11 cellular contexts compared by ENCODE assay signal in the genomic region with DNA sequence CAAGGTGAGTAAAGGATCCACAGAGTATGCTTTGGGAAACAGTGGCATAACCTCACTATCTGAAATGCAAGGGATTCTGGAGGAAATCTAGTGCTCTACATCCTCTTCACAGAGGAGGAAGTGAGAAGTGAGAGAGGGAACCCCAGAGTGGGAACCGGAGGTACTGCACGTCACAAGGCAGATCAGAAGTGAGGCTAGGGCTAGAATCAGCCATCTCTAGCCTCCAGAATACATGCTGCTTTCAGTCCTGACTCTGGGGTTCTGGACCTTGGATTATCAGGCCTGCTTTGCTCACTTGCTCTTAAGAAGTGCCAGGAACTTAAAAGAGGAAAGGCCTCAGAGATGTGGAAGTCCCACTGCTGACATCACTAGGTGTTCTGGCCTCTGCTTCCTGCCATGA. TPM values are rescaled to one million over a fixed set of nuclear protein-coding genes. Genes with fewer than 3 reads are reported as not detected.
DNase-seq lines count a peak whose midpoint lies in the region; ATAC-seq and TF ChIP-seq lines count a peak whose summit lies in the region.
"Had no signal": no experiment of that assay in that cellular context is flagged by ENCODE, and none has a peak within 500 bp of the region (broad histone marks: within the 10 kb centered on the region; RNA-seq: fewer than 3 reads in every experiment).

No MANE protein-coding gene starts in this region.

- H3K27me3 ChIP-seq in foreskin keratinocyte (no peaks in the 10 kb centered on the region), mesendoderm (ENCODE audit: insufficient read depth, low read length, poor library complexity) (no peaks in the 10 kb centered on the region)

- H3K27ac Mint-ChIP-seq in osteocyte (ENCODE audit: unreplicated experiment) = no peak overlapping the region

- H3K4me2 ChIP-seq in mesendoderm (ENCODE audit: low read length) = no peak overlapping the region

- DNase-seq in foreskin keratinocyte = no peak
- no peak for DNase-seq in stimulated activated CD4-positive, alpha-beta T cell treated with anti-CD3 and anti-CD28 coated beads, Interleukin-4, amount 100 ng/mL, for 24 hours
- no peak for DNase-seq in osteocyte (ENCODE audit: extremely low spot score, unreplicated experiment)
- DNase-seq in mesendoderm = no peak
- DNase-seq: MM.1S had no signal

- H3K27me3 Mint-ChIP-seq in osteocyte (ENCODE audit: unreplicated experiment) = peaks cover 28% of the 10 kb centered on the region

- no CpG with 5 or more reads among the region's 2 CpGs for WGBS in mesendoderm (ENCODE audit: extremely low coverage, insufficient coverage, low lambda C conversion rate)

- H2BK5ac ChIP-seq in mesendoderm (ENCODE audit: low read length) = no peak overlapping the region

- H3K79me1 ChIP-seq in mesendoderm (ENCODE audit: low read length) = no peaks in the 10 kb centered on the region

- no peak overlapping the region for H2BK15ac ChIP-seq in mesendoderm (replicated peaks; ENCODE audit: low read depth)

- no peak overlapping the region for H3K9ac ChIP-seq in mesendoderm (ENCODE audit: low read length)

- TF ChIP-seq CTCF in GM12873 (IDR thresholded peaks at IDR 0.05; ENCODE audit: insufficient read depth, low read depth, low read length, missing control alignments) (peak; percentile 16), foreskin keratinocyte (conservative IDR thresholded peaks at IDR 0.05) (no peak), osteocyte (IDR thresholded peaks at IDR 0.05) (no peak)

- H3K4ac ChIP-seq in mesendoderm (ENCODE audit: low read depth, low read length) = no peak overlapping the region

- ATAC-seq in GM21447 (IDR thresholded peaks at IDR 0.05; ENCODE audit: unreplicated experiment) = peak; percentile 92
- ATAC-seq in HG03432 (IDR thresholded peaks at IDR 0.05; ENCODE audit: unreplicated experiment) = peak; percentile 94
- ATAC-seq in foreskin keratinocyte = peak; percentile 18
- no peak for ATAC-seq in GM19397 (IDR thresholded peaks at IDR 0.05; ENCODE audit: unreplicated experiment)

- no peak overlapping the region for H4K5ac ChIP-seq in mesendoderm (ENCODE audit: low read length)

- no peak overlapping the region for H2BK120ac ChIP-seq in mesendoderm (ENCODE audit: low read depth, low read length)

- no peaks in the 10 kb centered on the region for H3K9me3 Mint-ChIP-seq in osteocyte (ENCODE audit: unreplicated experiment)

- H3K4me3 Mint-ChIP-seq in osteocyte (ENCODE audit: unreplicated experiment) = no peak overlapping the region

- no peaks in the 10 kb centered on the region for H3K4me1 ChIP-seq in foreskin keratinocyte
- H3K4me1 ChIP-seq in mesendoderm (ENCODE audit: control insufficient read depth, low read depth, low read length) = no peaks in the 10 kb centered on the region

- no peak overlapping the region for H3K56ac ChIP-seq in mesendoderm (ENCODE audit: low read length)

- no peaks in the 10 kb centered on the region for H3K36me3 ChIP-seq in mesendoderm (ENCODE audit: control insufficient read depth, insufficient read depth, low read length)

- no peaks in the 10 kb centered on the region for H3K4me1 Mint-ChIP-seq in osteocyte (ENCODE audit: unreplicated experiment)

- H4K8ac ChIP-seq in mesendoderm (ENCODE audit: low read depth, low read length) = no peak overlapping the region

- no peaks in the 10 kb centered on the region for H3K79me2 ChIP-seq in mesendoderm (ENCODE audit: control insufficient read depth, insufficient read depth, low read length)

- no peak overlapping the region for H2AK5ac ChIP-seq in mesendoderm (ENCODE audit: low read length)

- H3K36me3 Mint-ChIP-seq in osteocyte (ENCODE audit: unreplicated experiment) = no peaks in the 10 kb centered on the region

- no peak overlapping the region for H3K4me3 ChIP-seq in mesendoderm (ENCODE audit: low read length)

- no peak overlapping the region for H3K27ac ChIP-seq in foreskin keratinocyte
- H3K27ac ChIP-seq in mesendoderm (ENCODE audit: low read depth, low read length) = no peak overlapping the region

- no peak overlapping the region for H3K23ac ChIP-seq in mesendoderm (ENCODE audit: low read length)

- no peak overlapping the region for H3K18ac ChIP-seq in mesendoderm (ENCODE audit: low read length)

RNA-seq across cellular contexts. Expression of a gene that starts 25.7 kb away (rescaled TPM):
- 5.1 and 5.7 TPM in 2 replicates for total RNA-seq in foreskin keratinocyte
- polyA plus RNA-seq in foreskin keratinocyte = 4.6 and 4.7 TPM in 2 replicates
- total RNA-seq in osteocyte = 38.5 and 42.1 TPM in 2 replicates
- polyA plus RNA-seq in mesendoderm (2013, experiment 1 of 2) = 1.4 TPM
- polyA plus RNA-seq in mesendoderm (2013, experiment 2 of 2) = 1.3 TPM

RNA-seq across cellular contexts. Expression of a gene that starts 55.6 kb away (rescaled TPM):
- total RNA-seq in foreskin keratinocyte = not detected in 2 replicates
- 0.10 TPM in 1 of 2 replicates, not detected in the other for polyA plus RNA-seq in foreskin keratinocyte
- total RNA-seq in osteocyte = 0.19 and 1.3 TPM in 2 replicates
- polyA plus RNA-seq in mesendoderm (2013, experiment 1 of 2) = 0.17 TPM
- polyA plus RNA-seq in mesendoderm (2013, experiment 2 of 2) = 0.69 TPM
- total RNA-seq: T-helper 2 cell treated with Interferon-gamma antibody and Interleukin-4, amounts not matched to agents 100 ng/mL and 5 ng/mL, for 36 hours had no signal
- polyA plus RNA-seq: BJ had no signal
